Comparison of ENCODE assay signal across 19 cellular contexts in the genomic region with DNA sequence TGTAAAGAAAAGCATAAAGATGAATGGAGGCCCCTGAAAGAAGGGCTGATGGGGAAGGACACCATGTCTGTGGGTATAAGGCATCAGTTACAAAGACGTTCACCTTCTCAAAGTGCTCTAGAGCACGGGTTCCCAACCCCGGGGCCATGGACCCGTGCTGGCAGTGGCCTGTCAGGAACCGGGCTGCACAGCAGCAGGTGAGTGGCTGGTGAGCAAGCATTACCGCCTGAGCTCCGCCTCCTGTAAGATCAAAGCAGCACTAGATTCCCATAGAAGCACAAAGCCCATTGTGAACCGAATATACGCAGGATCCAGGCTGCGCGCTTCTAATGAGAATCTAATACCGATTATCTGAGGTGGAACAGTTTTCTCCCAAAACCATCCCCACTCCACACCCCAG. TPM values are rescaled to one million over a fixed set of nuclear protein-coding genes. Genes with fewer than 3 reads are reported as not detected.
DNase-seq lines count a peak whose midpoint lies in the region; ATAC-seq and TF ChIP-seq lines count a peak whose summit lies in the region.
"Had no signal": no experiment of that assay in that cellular context is flagged by ENCODE, and none has a peak within 500 bp of the region (broad histone marks: within the 10 kb centered on the region; RNA-seq: fewer than 3 reads in every experiment).

No MANE protein-coding gene starts in this region.

- H3F3A ChIP-seq in GM23338 (replicated peaks; ENCODE audit: low read depth) = no peaks in the 10 kb centered on the region

- H4K20me1 ChIP-seq in GM23338 (replicated peaks; ENCODE audit: insufficient read depth) (peaks cover 3% of the 10 kb centered on the region; the same call in 1 of the 2 replicates), Karpas-422 (ENCODE audit: insufficient read depth, low read depth, low read length) (no peaks in the 10 kb centered on the region)

- H3K27ac Mint-ChIP-seq in Calu3 (ENCODE audit: unreplicated experiment) (peak overlapping the region; percentile 37), GM23338 (no peak overlapping the region), WTC11 (no peak overlapping the region)
- no peak overlapping the region for H3K27ac Mint-ChIP-seq in naive thymus-derived CD8-positive, alpha-beta T cell
- H3K27ac Mint-ChIP-seq in activated CD4-positive, alpha-beta T cell treated with anti-CD3 and anti-CD28 coated beads, Interleukin-2, amount 10 ng/mL, durations not matched to agents 7 days and 5 days = no peak overlapping the region
- H3K27ac Mint-ChIP-seq: B cell; CD8-positive, alpha-beta T cell had no signal

- no TSS peak for BruUV-seq in Calu3 (replicated peaks; lab: Mats Ljungman, UMichigan)

- H3K27me3 ChIP-seq in GM23338 (ENCODE audit: insufficient read depth) (no peaks in the 10 kb centered on the region), Karpas-422 (ENCODE audit: low read length) (no peaks in the 10 kb centered on the region)
- H3K27me3 ChIP-seq: BLaER1 treated with 17β-estradiol and CSF1 and Interleukin-3, amounts not matched to agents 10 nM and 100 nM had no signal

- POLR2A ChIA-PET in WTC11 (lab: Charles Lee) = no interaction called here
- POLR2A ChIA-PET in naive thymus-derived CD8-positive, alpha-beta T cell (lab: Charles Lee) = no interaction called here
- POLR2A ChIA-PET in activated CD4-positive, alpha-beta T cell treated with anti-CD3 and anti-CD28 coated beads, Interleukin-2, amount 10 ng/mL, durations not matched to agents 7 days and 5 days (lab: Charles Lee) = no interaction called here

- no peak overlapping the region for H3K4me3 Mint-ChIP-seq in Calu3 (ENCODE audit: low read depth, unreplicated experiment)
- no peak overlapping the region for H3K4me3 Mint-ChIP-seq in GM23338
- H3K4me3 Mint-ChIP-seq in WTC11 = no peak overlapping the region
- no peak overlapping the region for H3K4me3 Mint-ChIP-seq in naive thymus-derived CD8-positive, alpha-beta T cell
- no peak overlapping the region for H3K4me3 Mint-ChIP-seq in activated CD4-positive, alpha-beta T cell treated with anti-CD3 and anti-CD28 coated beads, Interleukin-2, amount 10 ng/mL, durations not matched to agents 7 days and 5 days
- H3K4me3 Mint-ChIP-seq: B cell; CD8-positive, alpha-beta T cell had no signal

- no peaks in the 10 kb centered on the region for H3K9me3 Mint-ChIP-seq in Calu3 (ENCODE audit: low read depth, unreplicated experiment)
- peaks cover 3% of the 10 kb centered on the region; the same call in 2 of the 3 replicates for H3K9me3 Mint-ChIP-seq in GM23338
- peaks cover 13% of the 10 kb centered on the region for H3K9me3 Mint-ChIP-seq in WTC11
- peaks cover 0 to 10% (median 0%) of the 10 kb centered on the region in 9 donors for H3K9me3 Mint-ChIP-seq in naive thymus-derived CD8-positive, alpha-beta T cell
- peaks cover 3% of the 10 kb centered on the region for H3K9me3 Mint-ChIP-seq in activated CD4-positive, alpha-beta T cell treated with anti-CD3 and anti-CD28 coated beads, Interleukin-2, amount 10 ng/mL, durations not matched to agents 7 days and 5 days
- H3K9me3 Mint-ChIP-seq: CD8-positive, alpha-beta T cell had no signal

- peaks cover 83% of the 10 kb centered on the region for H3K79me2 ChIP-seq in GM23338 (replicated peaks; ENCODE audit: insufficient read depth)
- H3K79me2 ChIP-seq in Karpas-422 (ENCODE audit: low read length) = no peaks in the 10 kb centered on the region

- CTCF ChIA-PET in Calu3 (lab: Charles Lee) = interaction anchor here (0.7 kb wide), 1 partner anchor 46 kb away, joined by 3 read pairs; no protein-coding TSS in a partner anchor
- CTCF ChIA-PET in WTC11 (lab: Charles Lee) = interaction anchor here (0.6 to 1.5 kb wide), 2 partner anchors 55 to 100 kb away, joined by 5 read pairs; no protein-coding TSS in a partner anchor
- CTCF ChIA-PET in activated CD4-positive, alpha-beta T cell treated with anti-CD3 and anti-CD28 coated beads, Interleukin-2, amount 10 ng/mL, durations not matched to agents 7 days and 5 days (lab: Charles Lee) = interaction anchor here (0.9 kb wide), 1 partner anchor 48 kb away, joined by 5 read pairs; no protein-coding TSS in a partner anchor

- H3K36me3 ChIP-seq in GM23338 (ENCODE audit: insufficient read depth) = no peaks in the 10 kb centered on the region
- H3K36me3 ChIP-seq in Karpas-422 (ENCODE audit: insufficient read depth, low read length) = no peaks in the 10 kb centered on the region

- TF ChIP-seq CTCF in Calu3 (IDR thresholded peaks at IDR 0.05; ENCODE audit: unreplicated experiment) (no peak), GM23338 (conservative IDR thresholded peaks at IDR 0.05; ENCODE audit: low read depth in 2 of 2) (no peak), WTC11 (IDR thresholded peaks at IDR 0.05) (no peak)

- no peaks in the 10 kb centered on the region for H3K9me3 ChIP-seq in Karpas-422 (ENCODE audit: low read length)

- ATAC-seq in GM23338 = peak; percentile 63
- ATAC-seq in WTC11 = peak; percentile 65
- no peak for ATAC-seq in naive thymus-derived CD8-positive, alpha-beta T cell
- ATAC-seq in GM18867 (IDR thresholded peaks at IDR 0.05; ENCODE audit: unreplicated experiment) = no peak
- ATAC-seq: CD8-positive, alpha-beta T cell; K562 had no signal

- H3K4me1 ChIP-seq in GM23338 (ENCODE audit: insufficient read depth) (peaks cover 44% of the 10 kb centered on the region), Karpas-422 (ENCODE audit: low read length) (no peaks in the 10 kb centered on the region)

- H3K27ac ChIP-seq in GM23338 (ENCODE audit: low read depth) = no peak overlapping the region
- H3K27ac ChIP-seq in Karpas-422 (ENCODE audit: low read length) = no peak overlapping the region
- H3K27ac ChIP-seq: BLaER1 treated with 17β-estradiol and CSF1 and Interleukin-3, amounts not matched to agents 10 nM and 100 nM; HL-60 had no signal

- H2AFZ ChIP-seq in GM23338 (no peak overlapping the region), Karpas-422 (ENCODE audit: low read length) (no peak overlapping the region)

- H3K9ac ChIP-seq in Karpas-422 (ENCODE audit: low read length) = no peak overlapping the region
- H3K9ac ChIP-seq: BLaER1 treated with 17β-estradiol and CSF1 and Interleukin-3, amounts not matched to agents 10 nM and 100 nM had no signal

- H3K9me2 ChIP-seq in GM23338 (ENCODE audit: insufficient read depth) (no peaks in the 10 kb centered on the region), Karpas-422 (replicated peaks; ENCODE audit: insufficient read depth, low read length) (no peaks in the 10 kb centered on the region)

- H3K36me3 Mint-ChIP-seq in Calu3 (ENCODE audit: insufficient read depth, unreplicated experiment) = peaks cover 58% of the 10 kb centered on the region
- peaks cover 4% of the 10 kb centered on the region; the same call in 2 of the 3 replicates for H3K36me3 Mint-ChIP-seq in GM23338 (ENCODE audit: low read depth)
- peaks cover 10% of the 10 kb centered on the region for H3K36me3 Mint-ChIP-seq in WTC11
- H3K36me3 Mint-ChIP-seq in naive thymus-derived CD8-positive, alpha-beta T cell = peaks cover 0 to 12% (median 0%) of the 10 kb centered on the region in 3 donors
- H3K36me3 Mint-ChIP-seq in activated CD4-positive, alpha-beta T cell treated with anti-CD3 and anti-CD28 coated beads, Interleukin-2, amount 10 ng/mL, durations not matched to agents 7 days and 5 days (ENCODE audit: low read depth) = peaks cover 1% of the 10 kb centered on the region
- H3K36me3 Mint-ChIP-seq: CD8-positive, alpha-beta T cell had no signal

- H3K4me2 ChIP-seq in GM23338 = no peak overlapping the region
- no peak overlapping the region for H3K4me2 ChIP-seq in Karpas-422 (ENCODE audit: low read depth, low read length, poor library complexity, severe bottlenecking)

- H3K4me1 Mint-ChIP-seq in Calu3 (ENCODE audit: low read depth, unreplicated experiment) = peaks cover 80% of the 10 kb centered on the region
- peaks cover 58% of the 10 kb centered on the region for H3K4me1 Mint-ChIP-seq in GM23338
- peaks cover 61% of the 10 kb centered on the region for H3K4me1 Mint-ChIP-seq in WTC11
- H3K4me1 Mint-ChIP-seq in naive thymus-derived CD8-positive, alpha-beta T cell = peaks cover 0 to 34% (median 3%) of the 10 kb centered on the region in 4 donors
- H3K4me1 Mint-ChIP-seq in activated CD4-positive, alpha-beta T cell treated with anti-CD3 and anti-CD28 coated beads, Interleukin-2, amount 10 ng/mL, durations not matched to agents 7 days and 5 days = peaks cover 22% of the 10 kb centered on the region

- intact Hi-C loops in Calu3 (cut with micrococcal nuclease; ENCODE audit: unreplicated experiment) = no loop called here

- H3K27me3 Mint-ChIP-seq in Calu3 (ENCODE audit: unreplicated experiment) (no peaks in the 10 kb centered on the region), GM23338 (ENCODE audit: insufficient read depth, low read depth, poor library complexity) (peaks cover 2% of the 10 kb centered on the region), WTC11 (ENCODE audit: low read depth) (peaks cover 18% of the 10 kb centered on the region)
- peaks cover 0 to 6% (median 1%) of the 10 kb centered on the region in 5 donors for H3K27me3 Mint-ChIP-seq in naive thymus-derived CD8-positive, alpha-beta T cell
- H3K27me3 Mint-ChIP-seq in activated CD4-positive, alpha-beta T cell treated with anti-CD3 and anti-CD28 coated beads, Interleukin-2, amount 10 ng/mL, durations not matched to agents 7 days and 5 days = peaks cover 31% of the 10 kb centered on the region
- H3K27me3 Mint-ChIP-seq: B cell had no signal

- DNase-seq in Calu3 (no peak), GM23338 (ENCODE audit: low spot score) (peak; percentile 41), WTC11 (ENCODE audit: low spot score) (peak; percentile 47), islet precursor cell (peak; percentile 70), Karpas-422 (no peak)
- no peak for DNase-seq in naive thymus-derived CD8-positive, alpha-beta T cell
- no peak for DNase-seq in activated CD4-positive, alpha-beta T cell treated with anti-CD3 and anti-CD28 coated beads, Interleukin-2, amount 10 ng/mL, durations not matched to agents 7 days and 5 days
- DNase-seq: CD8-positive, alpha-beta T cell; DMS 273 treated with DMSO at 0.1 percent for 48 hours; DMS53; DND-41; EL; HCEC 1CT; IMR-90 had no signal

- no peak overlapping the region for H3K4me3 ChIP-seq in GM23338
- H3K4me3 ChIP-seq in Karpas-422 (ENCODE audit: low read length) = no peak overlapping the region
- H3K4me3 ChIP-seq: BLaER1 treated with 17β-estradiol and CSF1 and Interleukin-3, amounts not matched to agents 10 nM and 100 nM; K562 had no signal

TF ChIP-seq in GM23338, 12 proteins besides CTCF, POLR2A, EP300 and RAD21 (continues in another document):
- no peak for TF ChIP-seq EZH2phosphoT487 (IDR thresholded peaks at IDR 0.05; ENCODE audit: unreplicated experiment)

RNA-seq across cellular contexts. Expression of a gene that starts 25.7 kb away (rescaled TPM):
- total RNA-seq in Calu3 (2022) (617 and 655 TPM in 2 replicates), WTC11 (2021) (83.6 to 104 TPM (median 99.9 TPM) in 3 replicates)
- total RNA-seq in GM23338 (2014; rRNA removed; shearing (Covaris generic)) = 99.4 and 131 TPM in 2 replicates
- polyA plus RNA-seq in GM23338 (2016; fragmentation: Nextera tagmentation; extraction: Ambion mirVana) = 68.3 and 70.7 TPM in 2 replicates
- 1 to 10 TPM; 4.8 to 7.4 TPM for total RNA-seq in naive thymus-derived CD8-positive, alpha-beta T cell
- polyA plus RNA-seq in naive thymus-derived CD8-positive, alpha-beta T cell = 1 to 10 TPM in 1 of 3 donors, under 1 TPM in 1, not detected in 1; 0.53 to 2.0 TPM
- total RNA-seq in activated CD4-positive, alpha-beta T cell treated with anti-CD3 and anti-CD28 coated beads, Interleukin-2, amount 10 ng/mL, durations not matched to agents 7 days and 5 days = 10 to 100 TPM; 12.9 to 14.0 TPM
- total RNA-seq in Karpas-422 (2014; rRNA removed; shearing (Covaris generic); ENCODE audit: low replicate concordance) = 0.25 and 1.5 TPM in 2 replicates

Comparison
In these comparisons a context has a peak if more than half of its experiments do, and no peak if none do; other contexts are left out.
1. DNase-seq: peak in GM23338 (single experiment), WTC11 (single experiment) and islet precursor cell (single experiment); none in Calu3 (single experiment), naive thymus-derived CD8-positive, alpha-beta T cell (0 of 10), activated CD4-positive, alpha-beta T cell treated with anti-CD3 and anti-CD28 coated beads, Interleukin-2, amount 10 ng/mL, durations not matched to agents 7 days and 5 days (single experiment) and Karpas-422 (single experiment).
2. ATAC-seq: peak in GM23338 (single experiment) and WTC11 (single experiment); none in naive thymus-derived CD8-positive, alpha-beta T cell (0 of 2) and GM18867 (single experiment).